In the genomic region with DNA sequence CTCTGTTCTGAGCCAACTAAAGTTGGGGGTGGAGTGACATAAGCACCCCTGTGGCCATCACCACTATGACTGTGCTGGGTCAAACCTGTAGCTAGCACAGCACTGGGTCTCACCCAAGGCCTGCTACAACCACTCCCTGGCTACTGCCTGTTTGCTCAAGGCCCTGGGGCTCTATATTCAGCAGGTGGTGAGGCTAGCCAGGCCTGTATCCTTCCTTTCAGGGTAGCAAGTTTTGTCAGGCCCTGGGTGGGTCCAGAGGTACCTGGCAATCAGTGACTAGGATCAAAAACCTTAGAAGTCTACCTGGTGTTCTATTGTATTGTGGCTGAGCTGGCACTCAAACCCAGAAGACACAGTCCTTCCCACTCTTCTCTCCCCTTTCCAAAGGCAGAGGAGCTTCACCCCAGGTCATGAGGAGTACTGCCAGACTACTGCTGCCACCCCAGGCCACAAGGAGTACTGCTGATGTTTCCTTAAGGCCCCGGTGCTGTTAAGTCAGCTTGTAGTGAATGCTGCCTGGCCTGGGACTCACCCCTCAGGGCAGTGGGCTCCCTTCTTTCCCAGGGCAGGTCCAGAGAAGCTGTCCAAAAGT, we compare ENCODE assay signal across 9 cellular contexts.
DNase-seq lines count a peak whose midpoint lies in the region; ATAC-seq and TF ChIP-seq lines count a peak whose summit lies in the region.
"Had no signal": no experiment of that assay in that cellular context is flagged by ENCODE, and none has a peak within 500 bp of the region (broad histone marks: within the 10 kb centered on the region; RNA-seq: fewer than 3 reads in every experiment).

No MANE protein-coding gene starts in this region.

- POLR2A ChIA-PET in activated CD8-positive, alpha-beta T cell treated with anti-CD3 and anti-CD28 coated beads for 36 hours (lab: Charles Lee): no interaction called here
- POLR2A ChIA-PET in activated CD8-positive, alpha-beta T cell treated with anti-CD3 and anti-CD28 coated beads, Interleukin-2, amount 10 ng/mL, durations not matched to agents 7 days and 5 days (lab: Charles Lee): no interaction called here

- H3K9me3 Mint-ChIP-seq in activated CD8-positive, alpha-beta T cell treated with anti-CD3 and anti-CD28 coated beads for 36 hours: no peaks in the 10 kb centered on the region
- H3K9me3 Mint-ChIP-seq in activated CD8-positive, alpha-beta T cell treated with anti-CD3 and anti-CD28 coated beads, Interleukin-2, amount 10 ng/mL, durations not matched to agents 7 days and 5 days (ENCODE audit: insufficient read depth): no peaks in the 10 kb centered on the region
- H3K9me3 Mint-ChIP-seq in stimulated activated naive B cell treated with anti-CD40 and anti-IgM and Interleukin-4, amounts not matched to agents 10 μg/mL and 1 μg/mL and 100 μg/mL, for 72 hours: peaks cover 4% of the 10 kb centered on the region in 2 donors
- no peaks in the 10 kb centered on the region for H3K9me3 Mint-ChIP-seq in activated CD8-positive, alpha-beta memory T cell treated with anti-CD3 and anti-CD28 coated beads, Interleukin-2, amount 10 ng/mL, durations not matched to agents 7 days and 5 days (ENCODE audit: low read depth)

- H3K27ac Mint-ChIP-seq in activated CD8-positive, alpha-beta T cell treated with anti-CD3 and anti-CD28 coated beads for 36 hours: no peak overlapping the region
- no peak overlapping the region for H3K27ac Mint-ChIP-seq in activated CD8-positive, alpha-beta T cell treated with anti-CD3 and anti-CD28 coated beads, Interleukin-2, amount 10 ng/mL, durations not matched to agents 7 days and 5 days
- no peak overlapping the region for H3K27ac Mint-ChIP-seq in stimulated activated naive B cell treated with anti-CD40 and anti-IgM and Interleukin-4, amounts not matched to agents 10 μg/mL and 1 μg/mL and 100 μg/mL, for 72 hours
- no peak overlapping the region for H3K27ac Mint-ChIP-seq in activated CD8-positive, alpha-beta memory T cell treated with anti-CD3 and anti-CD28 coated beads, Interleukin-2, amount 10 ng/mL, durations not matched to agents 7 days and 5 days

- CTCF ChIA-PET in activated CD8-positive, alpha-beta T cell treated with anti-CD3 and anti-CD28 coated beads for 36 hours (lab: Charles Lee): interaction anchor here (1.2 to 1.6 kb wide), 6 partner anchors 9 to 171 kb away, joined by 3 to 6 read pairs (median 4); a partner anchor contains a TSS
- CTCF ChIA-PET in activated CD8-positive, alpha-beta T cell treated with anti-CD3 and anti-CD28 coated beads, Interleukin-2, amount 10 ng/mL, durations not matched to agents 7 days and 5 days (lab: Charles Lee): interaction anchor here (1.3 kb wide), 1 partner anchor 21 kb away, joined by 5 read pairs; no protein-coding TSS in a partner anchor
- CTCF ChIA-PET in activated CD8-positive, alpha-beta memory T cell treated with anti-CD3 and anti-CD28 coated beads, Interleukin-2, amount 10 ng/mL, durations not matched to agents 7 days and 5 days (lab: Charles Lee): interaction anchor here (0.6 kb wide), 1 partner anchor 260 kb away, joined by 3 read pairs; no protein-coding TSS in a partner anchor

- no peaks in the 10 kb centered on the region for H3K36me3 Mint-ChIP-seq in activated CD8-positive, alpha-beta T cell treated with anti-CD3 and anti-CD28 coated beads for 36 hours (ENCODE audit: low read depth)
- H3K36me3 Mint-ChIP-seq in activated CD8-positive, alpha-beta T cell treated with anti-CD3 and anti-CD28 coated beads, Interleukin-2, amount 10 ng/mL, durations not matched to agents 7 days and 5 days (ENCODE audit: low read depth): no peaks in the 10 kb centered on the region
- no peaks in the 10 kb centered on the region for H3K36me3 Mint-ChIP-seq in stimulated activated naive B cell treated with anti-CD40 and anti-IgM and Interleukin-4, amounts not matched to agents 10 μg/mL and 1 μg/mL and 100 μg/mL, for 72 hours
- no peaks in the 10 kb centered on the region for H3K36me3 Mint-ChIP-seq in activated CD8-positive, alpha-beta memory T cell treated with anti-CD3 and anti-CD28 coated beads, Interleukin-2, amount 10 ng/mL, durations not matched to agents 7 days and 5 days

- intact Hi-C loops in activated CD8-positive, alpha-beta T cell treated with anti-CD3 and anti-CD28 coated beads for 36 hours (cut with micrococcal nuclease): no loop called here

- DNase-seq in activated CD8-positive, alpha-beta T cell treated with anti-CD3 and anti-CD28 coated beads for 36 hours: peak; percentile 19
- DNase-seq in activated CD8-positive, alpha-beta T cell treated with anti-CD3 and anti-CD28 coated beads, Interleukin-2, amount 10 ng/mL, durations not matched to agents 7 days and 5 days: no peak
- DNase-seq in RPMI8226 (peak; percentile 7), occipital lobe (lab: John Stamatoyannopoulos, UW) (no peak), NCI-H1092 (lab: John Stamatoyannopoulos, UW) (no peak)
- DNase-seq in stimulated activated naive B cell treated with anti-CD40 and anti-IgM and Interleukin-4, amounts not matched to agents 10 μg/mL and 1 μg/mL and 100 μg/mL, for 72 hours: no peak
- no peak for DNase-seq in activated CD8-positive, alpha-beta memory T cell treated with anti-CD3 and anti-CD28 coated beads, Interleukin-2, amount 10 ng/mL, durations not matched to agents 7 days and 5 days
- DNase-seq: right lobe of liver had no signal

- ATAC-seq in activated CD8-positive, alpha-beta T cell treated with anti-CD3 and anti-CD28 coated beads for 36 hours: peak; percentile 55
- no peak for ATAC-seq in activated CD8-positive, alpha-beta T cell treated with anti-CD3 and anti-CD28 coated beads, Interleukin-2, amount 10 ng/mL, durations not matched to agents 7 days and 5 days
- ATAC-seq in HG02885 (IDR thresholded peaks at IDR 0.05; ENCODE audit: poor library complexity, unreplicated experiment): peak; percentile 95
- ATAC-seq in stimulated activated naive B cell treated with anti-CD40 and anti-IgM and Interleukin-4, amounts not matched to agents 10 μg/mL and 1 μg/mL and 100 μg/mL, for 72 hours (replicated peaks): peak; percentile 64 to 67
- ATAC-seq in activated CD8-positive, alpha-beta memory T cell treated with anti-CD3 and anti-CD28 coated beads, Interleukin-2, amount 10 ng/mL, durations not matched to agents 7 days and 5 days: no peak

- no peak overlapping the region for H3K4me3 Mint-ChIP-seq in activated CD8-positive, alpha-beta T cell treated with anti-CD3 and anti-CD28 coated beads for 36 hours
- no peak overlapping the region for H3K4me3 Mint-ChIP-seq in activated CD8-positive, alpha-beta T cell treated with anti-CD3 and anti-CD28 coated beads, Interleukin-2, amount 10 ng/mL, durations not matched to agents 7 days and 5 days
- H3K4me3 Mint-ChIP-seq in stimulated activated naive B cell treated with anti-CD40 and anti-IgM and Interleukin-4, amounts not matched to agents 10 μg/mL and 1 μg/mL and 100 μg/mL, for 72 hours: no peak overlapping the region
- H3K4me3 Mint-ChIP-seq in activated CD8-positive, alpha-beta memory T cell treated with anti-CD3 and anti-CD28 coated beads, Interleukin-2, amount 10 ng/mL, durations not matched to agents 7 days and 5 days: no peak overlapping the region

- peak; percentile 18 for TF ChIP-seq CTCF in activated CD8-positive, alpha-beta T cell treated with anti-CD3 and anti-CD28 coated beads for 36 hours (IDR thresholded peaks at IDR 0.05)

- no peaks in the 10 kb centered on the region for H3K4me1 Mint-ChIP-seq in activated CD8-positive, alpha-beta T cell treated with anti-CD3 and anti-CD28 coated beads for 36 hours (ENCODE audit: low read depth)
- no peaks in the 10 kb centered on the region for H3K4me1 Mint-ChIP-seq in activated CD8-positive, alpha-beta T cell treated with anti-CD3 and anti-CD28 coated beads, Interleukin-2, amount 10 ng/mL, durations not matched to agents 7 days and 5 days (ENCODE audit: low read depth)
- no peaks in the 10 kb centered on the region for H3K4me1 Mint-ChIP-seq in stimulated activated naive B cell treated with anti-CD40 and anti-IgM and Interleukin-4, amounts not matched to agents 10 μg/mL and 1 μg/mL and 100 μg/mL, for 72 hours
- no peaks in the 10 kb centered on the region for H3K4me1 Mint-ChIP-seq in activated CD8-positive, alpha-beta memory T cell treated with anti-CD3 and anti-CD28 coated beads, Interleukin-2, amount 10 ng/mL, durations not matched to agents 7 days and 5 days

- H3K27me3 Mint-ChIP-seq in activated CD8-positive, alpha-beta T cell treated with anti-CD3 and anti-CD28 coated beads for 36 hours: peaks cover 19% of the 10 kb centered on the region
- peaks cover 11% of the 10 kb centered on the region for H3K27me3 Mint-ChIP-seq in activated CD8-positive, alpha-beta T cell treated with anti-CD3 and anti-CD28 coated beads, Interleukin-2, amount 10 ng/mL, durations not matched to agents 7 days and 5 days (ENCODE audit: low read depth)
- H3K27me3 Mint-ChIP-seq in stimulated activated naive B cell treated with anti-CD40 and anti-IgM and Interleukin-4, amounts not matched to agents 10 μg/mL and 1 μg/mL and 100 μg/mL, for 72 hours: peaks cover 8 to 15% of the 10 kb centered on the region in 2 donors
- peaks cover 19% of the 10 kb centered on the region for H3K27me3 Mint-ChIP-seq in activated CD8-positive, alpha-beta memory T cell treated with anti-CD3 and anti-CD28 coated beads, Interleukin-2, amount 10 ng/mL, durations not matched to agents 7 days and 5 days

Comparison
In these comparisons a context has a peak if more than half of its experiments do, and no peak if none do; other contexts are left out.
1. ATAC-seq: peak in activated CD8-positive, alpha-beta T cell treated with anti-CD3 and anti-CD28 coated beads for 36 hours (single experiment), HG02885 (single experiment) and stimulated activated naive B cell treated with anti-CD40 and anti-IgM and Interleukin-4, amounts not matched to agents 10 μg/mL and 1 μg/mL and 100 μg/mL, for 72 hours (2 of 2); none in activated CD8-positive, alpha-beta T cell treated with anti-CD3 and anti-CD28 coated beads, Interleukin-2, amount 10 ng/mL, durations not matched to agents 7 days and 5 days (single experiment) and activated CD8-positive, alpha-beta memory T cell treated with anti-CD3 and anti-CD28 coated beads, Interleukin-2, amount 10 ng/mL, durations not matched to agents 7 days and 5 days (single experiment).
2. DNase-seq: peak in activated CD8-positive, alpha-beta T cell treated with anti-CD3 and anti-CD28 coated beads for 36 hours (single experiment) and RPMI8226 (single experiment); none in activated CD8-positive, alpha-beta T cell treated with anti-CD3 and anti-CD28 coated beads, Interleukin-2, amount 10 ng/mL, durations not matched to agents 7 days and 5 days (single experiment), stimulated activated naive B cell treated with anti-CD40 and anti-IgM and Interleukin-4, amounts not matched to agents 10 μg/mL and 1 μg/mL and 100 μg/mL, for 72 hours (single experiment), occipital lobe (single experiment), NCI-H1092 (single experiment) and activated CD8-positive, alpha-beta memory T cell treated with anti-CD3 and anti-CD28 coated beads, Interleukin-2, amount 10 ng/mL, durations not matched to agents 7 days and 5 days (single experiment).